In the genomic region with DNA sequence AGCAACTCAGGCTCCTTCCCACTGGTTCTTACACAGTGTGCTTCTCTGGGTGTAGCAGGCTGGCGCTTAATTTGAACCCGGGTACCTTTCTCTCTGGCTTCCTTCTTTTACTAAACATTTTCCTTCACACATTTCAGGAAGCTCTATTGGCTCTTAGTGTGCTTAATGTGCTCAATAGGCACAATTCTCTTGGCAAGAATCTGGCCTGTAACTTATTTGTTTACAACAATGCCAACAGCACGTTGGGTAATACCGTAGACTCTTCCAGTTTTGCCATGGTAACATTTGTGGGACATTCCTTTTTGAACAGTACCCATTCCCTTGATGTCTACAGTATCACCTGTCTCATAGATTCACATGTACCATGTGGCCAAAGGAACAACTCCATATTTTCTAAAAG, we compare ENCODE assay signal across 7 cellular contexts.
"Had no signal": no experiment of that assay in that cellular context is flagged by ENCODE, and none has a peak within 500 bp of the region (broad histone marks: within the 10 kb centered on the region; RNA-seq: fewer than 3 reads in every experiment).

No MANE protein-coding gene starts in this region.

- ATAC-seq: GM12878 had no signal

- DNase-seq: GDM1, GF-D8 had no signal

- H3K4me3 ChIP-seq: GM12878 had no signal

- FAIRE-seq: G401.6, GM12878, GM12892, GM18507, GM19239 had no signal
